8 cellular contexts compared by ENCODE assay signal in the genomic region with DNA sequence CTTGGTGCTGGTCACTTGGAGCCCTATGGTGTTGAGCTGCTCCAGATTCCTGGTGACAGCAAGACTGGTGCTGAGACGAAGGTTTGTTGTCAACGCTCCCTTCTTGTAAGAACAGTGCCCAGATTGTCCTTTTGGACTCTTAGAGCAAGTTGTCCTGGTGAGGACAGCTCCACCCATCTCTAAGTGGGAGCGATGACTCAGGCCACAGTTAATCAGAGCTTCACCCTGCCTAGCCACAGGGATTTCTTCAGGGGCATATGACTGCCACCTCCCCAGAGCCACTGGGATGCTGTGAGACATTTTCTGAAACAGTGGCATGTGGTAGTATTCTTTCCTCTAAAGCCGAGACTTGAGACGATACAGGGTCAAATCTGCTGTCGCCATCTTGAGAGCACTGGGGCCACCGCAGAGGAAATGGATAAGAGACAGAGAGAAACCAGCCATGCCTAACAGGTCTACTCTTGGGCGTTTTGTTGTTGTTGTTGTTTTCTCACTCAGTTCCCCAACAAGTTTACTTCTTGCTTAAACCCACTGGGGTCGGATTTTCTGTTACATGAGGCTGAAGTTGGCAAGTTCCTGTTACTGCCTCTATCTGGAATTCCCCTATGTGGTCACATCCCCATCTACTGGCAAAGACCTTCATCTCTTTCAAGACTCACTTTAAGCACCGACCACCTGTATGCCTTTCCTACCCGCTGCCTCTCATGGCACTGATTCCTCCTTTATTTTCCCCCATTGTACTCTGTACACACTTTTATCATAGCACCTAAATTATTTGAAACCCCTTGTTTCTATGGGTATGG. TPM values are rescaled to one million over a fixed set of nuclear protein-coding genes. Genes with fewer than 3 reads are reported as not detected.
A peak's percentile ranks its signal among the peaks of the same experiment; 100 is the strongest.
DNase-seq lines count a peak whose midpoint lies in the region; ATAC-seq and TF ChIP-seq lines count a peak whose summit lies in the region.

No MANE protein-coding gene starts in this region.

- H3K9me3 ChIP-seq in DND-41 (ENCODE audit: insufficient read depth, low read length, severe bottlenecking), result no peaks in the 10 kb centered on the region
- H3K9me3 ChIP-seq in T-helper 17 cell (ENCODE audit: control insufficient read depth, low read length, poor library complexity, severe bottlenecking), result no peaks in the 10 kb centered on the region

- DNase-seq in DND-41, result no peak
- no peak for DNase-seq in T-helper 17 cell
- peak; percentile 31 to 53 for DNase-seq in left colon
- no peak for DNase-seq in middle frontal gyrus (ENCODE audit: extremely low spot score, low spot score)
- no peak for DNase-seq in DMS79 (lab: John Stamatoyannopoulos, UW)
- DNase-seq in activated naive CD4-positive, alpha-beta T cell treated with anti-CD3 and anti-CD28 coated beads, Interleukin-2, amount 10 ng/mL, durations not matched to agents 7 days and 5 days, result no peak

- no peak overlapping the region for H3K27ac ChIP-seq in DND-41 (ENCODE audit: low read length)

- H4K20me1 ChIP-seq in DND-41 (ENCODE audit: insufficient read depth, low read length), result no peaks in the 10 kb centered on the region

- CTCF ChIA-PET in activated naive CD4-positive, alpha-beta T cell treated with anti-CD3 and anti-CD28 coated beads, Interleukin-2, amount 10 ng/mL, durations not matched to agents 7 days and 5 days (lab: Charles Lee), result interaction anchor here (0.6 to 1.7 kb wide), 4 partner anchors 76 to 318 kb away, joined by 3 to 6 read pairs (median 4); no protein-coding TSS in a partner anchor

- no peaks in the 10 kb centered on the region for H3K36me3 ChIP-seq in DND-41 (ENCODE audit: insufficient read depth, low read length)

- no peaks in the 10 kb centered on the region for H3K9me3 Mint-ChIP-seq in activated naive CD4-positive, alpha-beta T cell treated with anti-CD3 and anti-CD28 coated beads, Interleukin-2, amount 10 ng/mL, durations not matched to agents 7 days and 5 days

- H3K27me3 Mint-ChIP-seq in T-helper 17 cell, result peaks cover 78% of the 10 kb centered on the region
- H3K27me3 Mint-ChIP-seq in activated naive CD4-positive, alpha-beta T cell treated with anti-CD3 and anti-CD28 coated beads, Interleukin-2, amount 10 ng/mL, durations not matched to agents 7 days and 5 days, result peaks cover 33% of the 10 kb centered on the region

- H3K4me1 ChIP-seq in DND-41 (ENCODE audit: insufficient read depth, low read length), result no peaks in the 10 kb centered on the region

- intact Hi-C loops in left colon (cut with DNase I, micrococcal nuclease), result no loop called here

- H3K79me2 ChIP-seq in DND-41 (ENCODE audit: insufficient read depth, low read length), result no peaks in the 10 kb centered on the region

- H2AFZ ChIP-seq in DND-41 (ENCODE audit: low read depth, low read length), result no peak overlapping the region

- no peak overlapping the region for H3K4me3 Mint-ChIP-seq in T-helper 17 cell
- H3K4me3 Mint-ChIP-seq in activated naive CD4-positive, alpha-beta T cell treated with anti-CD3 and anti-CD28 coated beads, Interleukin-2, amount 10 ng/mL, durations not matched to agents 7 days and 5 days, result no peak overlapping the region

- no peak overlapping the region for H3K27ac Mint-ChIP-seq in T-helper 17 cell
- H3K27ac Mint-ChIP-seq in activated naive CD4-positive, alpha-beta T cell treated with anti-CD3 and anti-CD28 coated beads, Interleukin-2, amount 10 ng/mL, durations not matched to agents 7 days and 5 days, result no peak overlapping the region

- H3K36me3 Mint-ChIP-seq in T-helper 17 cell (ENCODE audit: low read depth), result peaks cover 2% of the 10 kb centered on the region
- H3K36me3 Mint-ChIP-seq in activated naive CD4-positive, alpha-beta T cell treated with anti-CD3 and anti-CD28 coated beads, Interleukin-2, amount 10 ng/mL, durations not matched to agents 7 days and 5 days, result no peaks in the 10 kb centered on the region

- no peak overlapping the region for H3K4me3 ChIP-seq in DND-41 (ENCODE audit: low read depth in 1 of 2, low read length in 2 of 2)

- no peak overlapping the region for H3K4me2 ChIP-seq in DND-41 (ENCODE audit: insufficient read depth, low read length)

- peaks cover 6% of the 10 kb centered on the region for H3K4me1 Mint-ChIP-seq in T-helper 17 cell
- H3K4me1 Mint-ChIP-seq in activated naive CD4-positive, alpha-beta T cell treated with anti-CD3 and anti-CD28 coated beads, Interleukin-2, amount 10 ng/mL, durations not matched to agents 7 days and 5 days, result no peaks in the 10 kb centered on the region

- peaks cover 18% of the 10 kb centered on the region for H3K27me3 ChIP-seq in DND-41 (ENCODE audit: insufficient read depth, low read length, poor library complexity)

- TF ChIP-seq CTCF in DND-41 (IDR thresholded peaks at IDR 0.05; ENCODE audit: borderline replicate concordance, extremely low read depth, low read length, poor library complexity, severe bottlenecking), result peak; percentile 14

- no peak overlapping the region for H3K9ac ChIP-seq in DND-41 (ENCODE audit: low read depth, low read length)

- no peak for ATAC-seq in DND-41 (ENCODE audit: insufficient read depth, low read depth)
- ATAC-seq in HG02759 (IDR thresholded peaks at IDR 0.05; ENCODE audit: unreplicated experiment), result peak; percentile 67
- ATAC-seq in T-helper 17 cell, result peak; percentile 50
- ATAC-seq in left colon, result peak; percentile 100
- ATAC-seq in HG03565 (IDR thresholded peaks at IDR 0.05; ENCODE audit: unreplicated experiment), result no peak

RNA-seq across cellular contexts. Expression of a gene that starts 16.0 kb away (rescaled TPM):
- total RNA-seq in T-helper 17 cell (not detected), left colon (1 to 10 TPM; 2.6 to 2.9 TPM)

RNA-seq across cellular contexts. Expression of a gene that starts 58.6 kb away (rescaled TPM):
- total RNA-seq in T-helper 17 cell, result not detected
- not detected for total RNA-seq in left colon

Comparison
In these comparisons a context has a peak if more than half of its experiments do, and no peak if none do; other contexts are left out.
1. ATAC-seq: peak in HG02759 (single experiment), T-helper 17 cell (single experiment) and left colon (single experiment); none in DND-41 (single experiment) and HG03565 (single experiment).
2. DNase-seq: peak in left colon (2 of 2); none in DND-41 (single experiment), T-helper 17 cell (0 of 3), middle frontal gyrus (single experiment), DMS79 (single experiment) and activated naive CD4-positive, alpha-beta T cell treated with anti-CD3 and anti-CD28 coated beads, Interleukin-2, amount 10 ng/mL, durations not matched to agents 7 days and 5 days (single experiment).